In genomic region chr2:169961911-169962310, GRCh38 we compare ENCODE assay signal across 17 cellular contexts.
A peak's percentile ranks its signal among the peaks of the same experiment; 100 is the strongest.
DNase-seq lines count a peak whose midpoint lies in the region; ATAC-seq, FAIRE-seq and TF ChIP-seq lines count a peak whose summit lies in the region.
"Had no signal": no experiment of that assay in that cellular context is flagged by ENCODE, and none has a peak within 500 bp of the region (broad histone marks: within the 10 kb centered on the region; RNA-seq: fewer than 3 reads in every experiment).

No MANE protein-coding gene starts in this region.

- H3K4me1 ChIP-seq in right lobe of liver (no peaks in the 10 kb centered on the region), HepG2 (ENCODE audit: insufficient read depth, low read length) (no peaks in the 10 kb centered on the region), gastroesophageal sphincter (peaks cover 0 to 17% (median 0%) of the 10 kb centered on the region in 3 donors), aorta (ENCODE audit: control insufficient read depth in 1 of 2, insufficient read depth in 2 of 2, low read length in 2 of 2) (no peaks in the 10 kb centered on the region)

- H3K9ac ChIP-seq in HepG2 (ENCODE audit: insufficient read depth, low read depth, low read length) = no peak overlapping the region

- H3K27ac ChIP-seq in right lobe of liver (no peak overlapping the region), HepG2 (ENCODE audit: extremely low read length, insufficient read depth, low read length) (no peak overlapping the region), gastroesophageal sphincter (no peak overlapping the region), aorta (ENCODE audit: low read depth in 1 of 2, low read length in 2 of 2) (no peak overlapping the region)
- H3K27ac ChIP-seq: esophagus muscularis mucosa, skin epidermis had no signal

- H3K4me3 ChIP-seq in right lobe of liver (no peak overlapping the region), HepG2 (replicated peaks in 1 of 3; ENCODE audit: insufficient read depth in 1 of 3, low read depth in 2 of 3, low read length in 3 of 3) (no peak overlapping the region), gastroesophageal sphincter (no peak overlapping the region), aorta (ENCODE audit: low read length in 2 of 2) (no peak overlapping the region)
- H3K4me3 ChIP-seq: esophagus muscularis mucosa, skin epidermis had no signal

- peak in 1 of 3 donors; percentile 22 for DNase-seq in right lobe of liver
- DNase-seq in HepG2 (ENCODE audit: low spot score) = no peak
- DNase-seq in aorta = peak in 1 of 2 donors; percentile 67
- DNase-seq in SKM-1 treated with dmso at 0.1 percent for 144 hours (lab: John Stamatoyannopoulos, UW; ENCODE audit: unreplicated experiment) = no peak
- DNase-seq in ureter (ENCODE audit: low spot score) = no peak
- no peak for DNase-seq in stimulated activated CD4-positive, alpha-beta T cell treated with anti-CD3 and anti-CD28 coated beads, Interleukin-2, amount 100 ng/mL, for 48 hours
- DNase-seq: activated CD4-positive, alpha-beta T cell treated with anti-CD3 and anti-CD28 coated beads, Interleukin-2, amount 50 U/mL, for 4 hours; activated effector memory CD4-positive, alpha-beta T cell treated with anti-CD3 and anti-CD28 coated beads, Interleukin-2, amount 50 U/mL, for 16 hours; DMS153; H9; NCI-H1694; T-helper 1 cell had no signal

- no peak overlapping the region for H3K4me2 ChIP-seq in HepG2 (ENCODE audit: low read depth, low read length)

- H3K4me3 Mint-ChIP-seq in activated T-helper 17 cell treated with anti-CD3 and anti-CD28 coated beads, Interleukin-2, amount 50 U/mL, for 72 hours = no peak overlapping the region
- H3K4me3 Mint-ChIP-seq: H9 had no signal

- FAIRE-seq in HepG2 (lab: Jason Lieb, UNC) = no peak
- FAIRE-seq: keratinocyte had no signal

- H3K36me3 Mint-ChIP-seq in activated T-helper 17 cell treated with anti-CD3 and anti-CD28 coated beads, Interleukin-2, amount 50 U/mL, for 72 hours (ENCODE audit: low read depth) = peaks cover 87% of the 10 kb centered on the region

- TF ChIP-seq EP300 in HepG2 (IDR thresholded peaks at IDR 0.05; ENCODE audit: low read depth in 2 of 2, low read length in 2 of 2) = no peak
- TF ChIP-seq EP300 in HepG2 (CRISPR knock-in tag; IDR thresholded peaks at IDR 0.05; ENCODE audit: borderline replicate concordance) = no peak
- TF ChIP-seq EP300 in gastroesophageal sphincter (IDR thresholded peaks at IDR 0.05) = no peak

- H3K9me3 ChIP-seq in right lobe of liver (no peaks in the 10 kb centered on the region), HepG2 (ENCODE audit: low read length) (no peaks in the 10 kb centered on the region), gastroesophageal sphincter (peaks cover 0 to 5% (median 0%) of the 10 kb centered on the region in 3 donors), aorta (ENCODE audit: control insufficient read depth, low read length) (no peaks in the 10 kb centered on the region)

- H3K27me3 ChIP-seq in right lobe of liver (no peaks in the 10 kb centered on the region), HepG2 (ENCODE audit: control insufficient read depth in 1 of 2, insufficient read depth in 2 of 2, low read length in 2 of 2) (no peaks in the 10 kb centered on the region), gastroesophageal sphincter (no peaks in the 10 kb centered on the region), aorta (ENCODE audit: control insufficient read depth in 1 of 2, insufficient read depth in 2 of 2, low read length in 1 of 2) (no peaks in the 10 kb centered on the region)
- H3K27me3 ChIP-seq: esophagus muscularis mucosa had no signal

- TF ChIP-seq RAD21 in HepG2 (CRISPR knock-in tag; IDR thresholded peaks at IDR 0.05) = no peak

- intact Hi-C loops in right lobe of liver (cut with DNase I) (no loop called here), HepG2 (cut with micrococcal nuclease; ENCODE audit: unreplicated experiment) (no loop called here), aorta (cut with DNase I) (no loop called here)

- no TSS peak for BruUV-seq in HepG2 (replicated peaks; lab: Mats Ljungman, UMichigan)

- H2AFZ ChIP-seq in HepG2 (ENCODE audit: low read length) = no peak overlapping the region

- H3K79me2 ChIP-seq in HepG2 (ENCODE audit: insufficient read depth, low read length) = no peaks in the 10 kb centered on the region

- 71% methylated on average over 4 of the region's 4 CpGs for WGBS in right lobe of liver (ENCODE audit: insufficient coverage, low coverage, low lambda C conversion rate, missing lambda C conversion rate)
- 96% methylated on average over 4 of the region's 4 CpGs for WGBS in HepG2 (ENCODE audit: low lambda C conversion rate)
- 60 to 85% methylated on average over 2 to 4 of the region's 4 CpGs for whole genome bisulfite sequencing in gastroesophageal sphincter (ENCODE audit: low coverage in 1 of 2), 2 donors
- 77 to 78% methylated on average over 4 of the region's 4 CpGs for WGBS in aorta, 2 donors

- H3K9me3 Mint-ChIP-seq in activated T-helper 17 cell treated with anti-CD3 and anti-CD28 coated beads, Interleukin-2, amount 50 U/mL, for 72 hours = no peaks in the 10 kb centered on the region
- H3K9me3 Mint-ChIP-seq: H9 had no signal

- ATAC-seq in right lobe of liver (peak in 3 of 4 donors; percentile 22 to 50 (median 32)), HepG2 (no peak), gastroesophageal sphincter (peak; percentile 67), aorta (ENCODE audit: low FRiP score) (peak; percentile 60)
- ATAC-seq in activated T-helper 17 cell treated with anti-CD3 and anti-CD28 coated beads, Interleukin-2, amount 50 U/mL, for 72 hours (replicated peaks) = peak; percentile 37

- H4K20me1 ChIP-seq in HepG2 (ENCODE audit: insufficient read depth, low read length) = no peaks in the 10 kb centered on the region

- CTCF ChIA-PET in HepG2 (lab: Yijun Ruan, JAX; ENCODE audit: low intra/inter-chr PET ratio, low total read pairs) = no interaction called here

- H3K27me3 Mint-ChIP-seq in activated T-helper 17 cell treated with anti-CD3 and anti-CD28 coated beads, Interleukin-2, amount 50 U/mL, for 72 hours = no peaks in the 10 kb centered on the region

- TF ChIP-seq POLR2A in right lobe of liver (IDR thresholded peaks at IDR 0.05) (no peak), HepG2 (IDR thresholded peaks at IDR 0.05; ENCODE audit: insufficient read depth in 1 of 2, low read depth in 2 of 2, low read length in 2 of 2) (no peak), gastroesophageal sphincter (IDR thresholded peaks at IDR 0.05) (no peak)

- POLR2A ChIA-PET in HepG2 (lab: Yijun Ruan, JAX) = no interaction called here

- no peak overlapping the region for H3K27ac Mint-ChIP-seq in activated T-helper 17 cell treated with anti-CD3 and anti-CD28 coated beads, Interleukin-2, amount 50 U/mL, for 72 hours

- peaks cover 0 to 40% (median 0%) of the 10 kb centered on the region in 4 donors for H3K36me3 ChIP-seq in right lobe of liver
- peaks cover 10 to 54% of the 10 kb centered on the region in 2 experiments for H3K36me3 ChIP-seq in HepG2 (replicated peaks in 1 of 2; ENCODE audit: control insufficient read depth in 1 of 2, insufficient read depth in 2 of 2, low read length in 2 of 2)
- peaks cover 8 to 69% of the 10 kb centered on the region in 2 donors for H3K36me3 ChIP-seq in gastroesophageal sphincter
- H3K36me3 ChIP-seq in aorta (ENCODE audit: control insufficient read depth in 1 of 2, insufficient read depth in 2 of 2, low read length in 1 of 2) = peaks cover 2 to 3% of the 10 kb centered on the region in 2 donors

- no peaks in the 10 kb centered on the region for H3K4me1 Mint-ChIP-seq in activated T-helper 17 cell treated with anti-CD3 and anti-CD28 coated beads, Interleukin-2, amount 50 U/mL, for 72 hours

- in situ Hi-C loops in HepG2 (cut with HindIII; ENCODE audit: extremely low pct_ligation_motif_present, low pct_unique_long_range_greater_than_20kb) = no loop called here

- TF ChIP-seq CTCF in right lobe of liver (IDR thresholded peaks at IDR 0.05) = no peak
- TF ChIP-seq CTCF in HepG2 (CRISPR knock-in tag; IDR thresholded peaks at IDR 0.05) = no peak
- TF ChIP-seq CTCF in gastroesophageal sphincter (IDR thresholded peaks at IDR 0.05) = no peak

TF ChIP-seq in HepG2, 621 proteins besides CTCF, POLR2A, EP300 and RAD21:
- no peak for TF ChIP-seq AKAP8 (CRISPR knock-in tag; IDR thresholded peaks at IDR 0.05)
- no peak for TF ChIP-seq NFKBIZ (CRISPR knock-in tag; IDR thresholded peaks at IDR 0.05)
